In genomic region chr22:21876486-21877176, GRCh38 we compare ENCODE assay signal across 11 cellular contexts. TPM values are rescaled to one million over a fixed set of nuclear protein-coding genes. Genes with fewer than 3 reads are reported as not detected.
DNase-seq lines count a peak whose midpoint lies in the region; ATAC-seq and TF ChIP-seq lines count a peak whose summit lies in the region.
"Had no signal": no experiment of that assay in that cellular context is flagged by ENCODE, and none has a peak within 500 bp of the region (broad histone marks: within the 10 kb centered on the region; RNA-seq: fewer than 3 reads in every experiment).

No MANE protein-coding gene starts in this region.

- intact Hi-C loops in CD4-positive, alpha-beta T cell (cut with DNase I, micrococcal nuclease): no loop called here
- intact Hi-C loops in lower leg skin (cut with DNase I; ENCODE audit: low total_unique reads): no loop called here
- intact Hi-C loops in prostate gland (cut with DNase I): loop anchor here (10.0 kb wide), 1 partner anchor 122 kb away; no protein-coding TSS in a partner anchor

- H3K4me3 ChIP-seq in lower leg skin (ENCODE audit: low read depth, poor library complexity, severe bottlenecking) (no peak overlapping the region), prostate gland (no peak overlapping the region)
- H3K4me3 ChIP-seq: coronary artery had no signal

- H3T11ph ChIP-seq in H9 (ENCODE audit: low read length): no peak overlapping the region

- H3K36me3 Mint-ChIP-seq in CD4-positive, alpha-beta T cell (ENCODE audit: low read depth): no peaks in the 10 kb centered on the region
- H3K36me3 Mint-ChIP-seq in mesothelial cell of epicardium (no peaks in the 10 kb centered on the region), H9 (ENCODE audit: insufficient read depth in 1 of 3, low read depth in 3 of 3) (no peaks in the 10 kb centered on the region)

- H3K27me3 ChIP-seq in CD4-positive, alpha-beta T cell (ENCODE audit: control insufficient read depth, insufficient read depth, low read length): no peaks in the 10 kb centered on the region
- no peaks in the 10 kb centered on the region for H3K27me3 ChIP-seq in H9 (ENCODE audit: insufficient read depth, low read length)
- H3K27me3 ChIP-seq in prostate gland (replicated peaks; ENCODE audit: insufficient read depth): no peaks in the 10 kb centered on the region

- H3K9me3 Mint-ChIP-seq in CD4-positive, alpha-beta T cell: no peaks in the 10 kb centered on the region
- H3K9me3 Mint-ChIP-seq in mesothelial cell of epicardium (no peaks in the 10 kb centered on the region), H9 (no peaks in the 10 kb centered on the region)

- H3K27ac Mint-ChIP-seq in CD4-positive, alpha-beta T cell: peak overlapping the region; percentile 3
- H3K27ac Mint-ChIP-seq in mesothelial cell of epicardium (peak overlapping the region; percentile 71), H9 (no peak overlapping the region)

- H3K4me3 Mint-ChIP-seq in CD4-positive, alpha-beta T cell: no peak overlapping the region
- H3K4me3 Mint-ChIP-seq in mesothelial cell of epicardium (no peak overlapping the region), H9 (no peak overlapping the region)

- H2BK15ac ChIP-seq in H9 (ENCODE audit: low read depth, low read length): no peak overlapping the region

- no peak overlapping the region for H2AK5ac ChIP-seq in H9 (ENCODE audit: insufficient read length, low read length)

- no peak overlapping the region for H4K5ac ChIP-seq in H9 (ENCODE audit: insufficient read length, low read depth, low read length)

- H3K4me1 ChIP-seq in H9 (ENCODE audit: insufficient read depth, low read length) (no peaks in the 10 kb centered on the region), prostate gland (replicated peaks) (no peaks in the 10 kb centered on the region)

- no peak overlapping the region for H2BK120ac ChIP-seq in H9 (ENCODE audit: low read depth, low read length, poor library complexity, severe bottlenecking)

- no peak overlapping the region for H3K27ac ChIP-seq in CD4-positive, alpha-beta T cell (ENCODE audit: low read depth, low read length)
- H3K27ac ChIP-seq in H9 (ENCODE audit: insufficient read length, low read depth, low read length): no peak overlapping the region
- no peak overlapping the region for H3K27ac ChIP-seq in prostate gland
- H3K27ac ChIP-seq: coronary artery had no signal

- H3K23me2 ChIP-seq in H9 (ENCODE audit: insufficient read length, low read depth, low read length, poor library complexity, severe bottlenecking): no peaks in the 10 kb centered on the region

- no peaks in the 10 kb centered on the region for H3K79me2 ChIP-seq in H9 (ENCODE audit: insufficient read depth, low read length)

- no peak overlapping the region for H2AFZ ChIP-seq in H9 (ENCODE audit: low read length)

- H3K4me1 Mint-ChIP-seq in CD4-positive, alpha-beta T cell (ENCODE audit: low read depth): peaks cover 8% of the 10 kb centered on the region
- H3K4me1 Mint-ChIP-seq in mesothelial cell of epicardium (peaks cover 7% of the 10 kb centered on the region), H9 (no peaks in the 10 kb centered on the region)

- no peaks in the 10 kb centered on the region for H4K20me1 ChIP-seq in H9 (ENCODE audit: control insufficient read depth, insufficient read depth, insufficient read length)

- H3K27me3 Mint-ChIP-seq in CD4-positive, alpha-beta T cell: no peaks in the 10 kb centered on the region
- no peaks in the 10 kb centered on the region for H3K27me3 Mint-ChIP-seq in mesothelial cell of epicardium (ENCODE audit: low read depth)
- peaks cover 13% of the 10 kb centered on the region for H3K27me3 Mint-ChIP-seq in H9 (ENCODE audit: low read depth)

- no peak overlapping the region for H4K8ac ChIP-seq in H9 (replicated peaks; ENCODE audit: insufficient read length, low read depth, low read length)

- WGBS in lower leg skin, 2 donors: 32 to 45% methylated on average over 4 of the region's 4 CpGs
- no CpG with 5 or more reads among the region's 4 CpGs for WGBS in H9 (ENCODE audit: extremely low coverage, insufficient read length, low lambda C conversion rate)
- 45% methylated on average over 4 of the region's 4 CpGs for WGBS in prostate gland

- TF ChIP-seq POLR2A in lower leg skin (IDR thresholded peaks at IDR 0.05): no peak
- TF ChIP-seq POLR2A in prostate gland (IDR thresholded peaks at IDR 0.05): no peak

- no peak for TF ChIP-seq CTCF in CD4-positive, alpha-beta T cell (IDR thresholded peaks at IDR 0.05)
- TF ChIP-seq CTCF in mesothelial cell of epicardium (IDR thresholded peaks at IDR 0.05; ENCODE audit: unreplicated experiment): no peak
- TF ChIP-seq CTCF in GM10248 (IDR thresholded peaks at IDR 0.05; ENCODE audit: control extremely low read depth, extremely low read depth, low read depth, missing control alignments): no peak
- TF ChIP-seq CTCF in lower leg skin (IDR thresholded peaks at IDR 0.05): no peak
- no peak for TF ChIP-seq CTCF in H9 (conservative IDR thresholded peaks at IDR 0.05)
- no peak for TF ChIP-seq CTCF in prostate gland (IDR thresholded peaks at IDR 0.05)

- POLR2A ChIA-PET in CD4-positive, alpha-beta T cell (lab: Charles Lee): interaction anchor here (1.2 kb wide), 1 partner anchor 9 kb away, joined by 8 read pairs; the partner anchor contains the start of gene MAPK1
- POLR2A ChIA-PET in GM10248 (lab: Yijun Ruan, JAX): interaction anchor here (0.6 kb wide), 1 partner anchor 99 kb away, joined by 7 read pairs; no protein-coding TSS in a partner anchor

- peak; percentile 52 for ATAC-seq in CD4-positive, alpha-beta T cell (ENCODE audit: poor library complexity)
- ATAC-seq: left ventricle myocardium superior had no signal

- H3K56ac ChIP-seq in H9 (ENCODE audit: insufficient read length, low read depth, low read length): no peak overlapping the region

- H3K14ac ChIP-seq in H9 (ENCODE audit: insufficient read depth, low read length): no peak overlapping the region

- no peak overlapping the region for H3K9ac ChIP-seq in H9 (ENCODE audit: extremely low read depth, insufficient read length, low read length)

- no peak overlapping the region for H2BK20ac ChIP-seq in H9 (ENCODE audit: low read depth, low read length, poor library complexity, severe bottlenecking)

- H3K36me3 ChIP-seq in prostate gland: no peaks in the 10 kb centered on the region

- no peak overlapping the region for H2BK5ac ChIP-seq in H9 (ENCODE audit: insufficient read length, low read length)

- no peak overlapping the region for H4K91ac ChIP-seq in H9 (ENCODE audit: insufficient read length, low read depth, low read length)

- no peak overlapping the region for H3K23ac ChIP-seq in H9 (ENCODE audit: insufficient read length, low read depth, low read length)

- CTCF ChIA-PET in CD4-positive, alpha-beta T cell (lab: Charles Lee): no interaction called here
- CTCF ChIA-PET in GM10248 (lab: Yijun Ruan, JAX): no interaction called here

- H3K9me3 ChIP-seq in CD4-positive, alpha-beta T cell (ENCODE audit: control insufficient read depth, low read length): no peaks in the 10 kb centered on the region
- H3K9me3 ChIP-seq in H9 (ENCODE audit: control insufficient read depth, low read depth, low read length) (no peaks in the 10 kb centered on the region), prostate gland (no peaks in the 10 kb centered on the region)

- no peaks in the 10 kb centered on the region for H3K79me1 ChIP-seq in H9 (ENCODE audit: insufficient read depth, low read depth, low read length, poor library complexity, severe bottlenecking)

- no peak overlapping the region for H3K4me2 ChIP-seq in H9 (ENCODE audit: insufficient read depth, insufficient read length, low read length)

- H2BK12ac ChIP-seq in H9 (ENCODE audit: insufficient read length, low read depth, low read length): no peak overlapping the region

- no peak overlapping the region for H3K18ac ChIP-seq in H9 (ENCODE audit: insufficient read length, low read depth, low read length)

- H3K4ac ChIP-seq in H9 (ENCODE audit: low read depth, low read length): no peak overlapping the region

- no peak for DNase-seq in CD4-positive, alpha-beta T cell
- DNase-seq in Kasumi-1 (lab: John Stamatoyannopoulos, UW): peak; percentile 59
- peak; percentile 15 for DNase-seq in activated naive CD4-positive, alpha-beta T cell treated with anti-CD3 and anti-CD28 coated beads, Interleukin-2, amount 50 U/mL, for 16 hours
- no peak for DNase-seq in mesothelial cell of epicardium (ENCODE audit: low spot score in 2 of 2, unreplicated experiment in 2 of 2)
- DNase-seq in GM10248 (ENCODE audit: extremely low spot score): no peak
- DNase-seq in lower leg skin (ENCODE audit: low spot score in 2 of 2): no peak
- DNase-seq in H9: no peak
- DNase-seq in prostate gland (ENCODE audit: low spot score): no peak
- DNase-seq: left ventricle myocardium superior, NCI-H187 treated with DMSO at 0.1 percent for 48 hours had no signal

RNA-seq across cellular contexts. Expression of gene MAPK1, which starts 9.2 kb away (rescaled TPM):
- total RNA-seq in CD4-positive, alpha-beta T cell: 10 to 100 TPM; 39.4 to 44.0 TPM
- total RNA-seq in mesothelial cell of epicardium (90.2 to 92.9 TPM (median 90.4 TPM) in 3 replicates), lower leg skin (100 to 1,000 TPM in 1 of 4 donors, 10 to 100 TPM in 3; 72.3 to 121 (median 85.2) TPM), H9 (2021) (90.3 and 98.1 TPM in 2 replicates), prostate gland (10 to 100 TPM; 89.6 to 92.1 TPM)

Comparison
In these comparisons a context has a peak if more than half of its experiments do, and no peak if none do; other contexts are left out.
1. DNase-seq: peak in Kasumi-1 (2 of 2) and activated naive CD4-positive, alpha-beta T cell treated with anti-CD3 and anti-CD28 coated beads, Interleukin-2, amount 50 U/mL, for 16 hours (single experiment); none in CD4-positive, alpha-beta T cell (0 of 10), mesothelial cell of epicardium (0 of 2), GM10248 (single experiment), lower leg skin (0 of 2), H9 (single experiment) and prostate gland (single experiment).
2. H3K27ac Mint-ChIP-seq: peak in CD4-positive, alpha-beta T cell (single experiment) and mesothelial cell of epicardium (single experiment); none in H9 (0 of 3).